In genomic region chr17:20453820-20454434, GRCh38 we compare ENCODE assay signal across 6 cellular contexts. TPM values are rescaled to one million over a fixed set of nuclear protein-coding genes. Genes with fewer than 3 reads are reported as not detected.
"Had no signal": no experiment of that assay in that cellular context is flagged by ENCODE, and none has a peak within 500 bp of the region (broad histone marks: within the 10 kb centered on the region; RNA-seq: fewer than 3 reads in every experiment).

No MANE protein-coding gene starts in this region.

RNA-seq across cellular contexts. Expression of gene LGALS9B, which starts 13.4 kb away (rescaled TPM):
- total RNA-seq: HepG2, HT-29, HT1080, IMR-90, K562 had no signal
- polyA plus RNA-seq: HepG2, IgD-negative memory B cell, IMR-90, K562 had no signal
